In the genomic region with DNA sequence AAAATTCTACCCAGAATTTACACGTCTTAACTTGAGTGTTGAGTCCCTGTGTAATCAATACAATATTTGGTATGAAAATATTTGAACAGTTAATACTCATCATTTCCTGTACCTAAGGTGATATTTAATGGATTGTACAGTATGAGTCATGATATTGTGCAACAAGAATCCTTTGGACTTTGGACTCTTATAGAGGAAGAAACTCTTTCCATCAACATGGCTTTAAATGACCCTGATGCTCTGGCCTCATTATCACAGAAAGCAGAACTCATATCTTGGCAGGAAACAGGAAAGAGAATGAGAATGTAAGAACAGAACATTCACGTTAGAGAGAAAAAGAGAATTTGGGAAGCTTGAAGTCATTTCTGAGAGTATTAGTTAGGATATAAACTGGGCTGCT, we compare ENCODE assay signal across 1 cellular context.
TF ChIP-seq lines count a peak whose summit lies in the region.

No MANE protein-coding gene starts in this region.

TF ChIP-seq in liver, 16 proteins besides CTCF, POLR2A, EP300 and RAD21 (continued from another document):
- TF ChIP-seq REST (IDR thresholded peaks at IDR 0.05), result no peak
- TF ChIP-seq GABPA (IDR thresholded peaks at IDR 0.05 in 1 of 2, conservative IDR thresholded peaks at IDR 0.05 in 1 of 2), result peak in 1 of 2 donors; percentile 21
